ENCODE assay signal across 10 cellular contexts in the genomic region with DNA sequence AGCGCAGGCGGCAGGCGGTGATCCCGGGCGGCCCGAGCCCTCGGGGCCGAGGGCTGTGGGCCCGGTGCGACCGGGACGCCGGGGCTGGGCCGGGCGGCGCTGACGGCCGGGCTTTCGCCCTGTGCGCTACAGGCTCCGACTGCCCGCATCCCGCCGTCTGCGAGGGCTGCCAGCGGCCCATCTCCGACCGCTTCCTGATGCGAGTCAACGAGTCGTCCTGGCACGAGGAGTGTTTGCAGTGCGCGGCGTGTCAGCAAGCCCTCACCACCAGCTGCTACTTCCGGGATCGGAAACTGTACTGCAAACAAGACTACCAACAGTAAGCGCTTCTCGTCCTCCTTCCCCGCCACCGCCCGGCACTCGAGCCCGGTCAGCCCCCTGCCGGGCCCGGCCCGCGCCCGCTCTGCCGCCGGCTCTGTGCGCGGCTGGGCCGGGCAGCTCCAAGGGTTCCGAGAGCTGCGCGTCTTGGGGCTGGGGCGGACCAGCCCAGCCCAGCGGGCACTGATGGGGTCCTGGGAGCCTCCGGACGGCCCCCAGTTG. TPM values are rescaled to one million over a fixed set of nuclear protein-coding genes. Genes with fewer than 3 reads are reported as not detected.
A peak's percentile ranks its signal among the peaks of the same experiment; 100 is the strongest.
DNase-seq lines count a peak whose midpoint lies in the region; ATAC-seq and TF ChIP-seq lines count a peak whose summit lies in the region.
"Had no signal": no experiment of that assay in that cellular context is flagged by ENCODE, and none has a peak within 500 bp of the region (broad histone marks: within the 10 kb centered on the region; RNA-seq: fewer than 3 reads in every experiment).

No MANE protein-coding gene starts in this region.

- ATAC-seq in HG03460 (IDR thresholded peaks at IDR 0.05; ENCODE audit: unreplicated experiment) = no peak
- ATAC-seq in GM18868 (IDR thresholded peaks at IDR 0.05; ENCODE audit: unreplicated experiment) = no peak

- peaks cover 4% of the 10 kb centered on the region for H3K36me3 Mint-ChIP-seq in endothelial cell (ENCODE audit: low read depth, unreplicated experiment)
- H3K36me3 Mint-ChIP-seq in progenitor cell of endocrine pancreas (ENCODE audit: insufficient read depth) = no peaks in the 10 kb centered on the region

- H3K27ac Mint-ChIP-seq in endothelial cell (ENCODE audit: unreplicated experiment) (no peak overlapping the region), progenitor cell of endocrine pancreas (peak overlapping the region; percentile 62)

- H3K27me3 Mint-ChIP-seq in endothelial cell (ENCODE audit: unreplicated experiment) (peaks cover 52% of the 10 kb centered on the region), progenitor cell of endocrine pancreas (peaks cover 78% of the 10 kb centered on the region)

- H3K4me3 Mint-ChIP-seq in endothelial cell (ENCODE audit: unreplicated experiment) = no peak overlapping the region
- peak overlapping the region; percentile 50 for H3K4me3 Mint-ChIP-seq in progenitor cell of endocrine pancreas (ENCODE audit: low read depth)

- peak; percentile 14 for DNase-seq in NCI-H2227 (lab: John Stamatoyannopoulos, UW; ENCODE audit: unreplicated experiment)
- no peak for DNase-seq in NCI-H2227 treated with DMSO at 0.1 percent for 48 hours (lab: John Stamatoyannopoulos, UW)
- peak; percentile 66 for DNase-seq in NCI-H510A (lab: John Stamatoyannopoulos, UW)
- peak; percentile 51 for DNase-seq in endothelial cell (ENCODE audit: low spot score)
- no peak for DNase-seq in progenitor cell of endocrine pancreas (ENCODE audit: low spot score, unreplicated experiment)
- DNase-seq in H4 (ENCODE audit: low spot score) = no peak
- DNase-seq: ACHN had no signal

- H3K9me3 Mint-ChIP-seq in endothelial cell (ENCODE audit: unreplicated experiment) (no peaks in the 10 kb centered on the region), progenitor cell of endocrine pancreas (ENCODE audit: low read depth) (no peaks in the 10 kb centered on the region)

- peaks cover 24% of the 10 kb centered on the region for H3K4me1 Mint-ChIP-seq in endothelial cell (ENCODE audit: unreplicated experiment)
- peaks cover 21% of the 10 kb centered on the region for H3K4me1 Mint-ChIP-seq in progenitor cell of endocrine pancreas (ENCODE audit: low read depth)

- TF ChIP-seq CTCF in endothelial cell (IDR thresholded peaks at IDR 0.05; ENCODE audit: unreplicated experiment) = no peak
- no peak for TF ChIP-seq CTCF in progenitor cell of endocrine pancreas (IDR thresholded peaks at IDR 0.05; ENCODE audit: unreplicated experiment)

RNA-seq across cellular contexts. Expression of gene LMX1B, which starts 1.6 kb away (rescaled TPM):
- total RNA-seq in endothelial cell (ENCODE audit: unreplicated experiment) (0.26 TPM), progenitor cell of endocrine pancreas (9.1 and 11.0 TPM in 2 replicates)
- 0.15 and 0.64 TPM in 2 replicates for total RNA-seq in H4 (2014; rRNA removed; shearing (Covaris generic))
- total RNA-seq: mononuclear cell had no signal

Comparison
In these comparisons a context has a peak if more than half of its experiments do, and no peak if none do; other contexts are left out.
1. DNase-seq: peak in NCI-H2227 (single experiment), NCI-H510A (single experiment) and endothelial cell (single experiment); none in NCI-H2227 treated with DMSO at 0.1 percent for 48 hours (single experiment), progenitor cell of endocrine pancreas (single experiment) and H4 (single experiment).